ENCODE assay signal across 9 cellular contexts in the genomic region with DNA sequence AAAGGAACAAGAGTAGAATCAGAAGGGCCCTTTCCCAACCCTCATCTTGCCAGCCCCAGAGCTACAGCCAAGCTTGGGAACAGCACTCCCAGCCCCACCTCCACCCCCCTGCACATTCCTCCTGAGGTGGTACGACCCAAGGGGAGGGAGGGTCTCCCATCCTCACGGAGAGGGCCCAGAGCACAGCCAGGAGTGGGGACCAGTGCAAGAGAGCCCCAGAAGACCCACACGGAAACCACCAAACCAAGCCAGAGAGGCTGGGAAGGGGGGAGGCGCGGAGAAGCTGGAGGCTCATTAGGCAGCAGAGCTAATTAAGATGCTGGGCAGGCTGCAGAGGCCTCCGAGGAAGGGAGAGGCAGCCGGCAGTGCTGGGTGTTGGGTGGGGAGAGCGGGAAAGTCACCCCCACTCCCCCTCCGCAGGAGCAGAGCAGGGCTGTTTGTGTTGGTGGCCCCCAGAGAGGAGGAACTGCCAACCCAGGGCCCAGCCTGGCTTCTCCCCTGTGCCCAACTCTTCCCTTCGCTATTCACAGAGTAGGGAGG. TPM values are rescaled to one million over a fixed set of nuclear protein-coding genes. Genes with fewer than 3 reads are reported as not detected.
DNase-seq lines count a peak whose midpoint lies in the region; ATAC-seq and TF ChIP-seq lines count a peak whose summit lies in the region.
"Had no signal": no experiment of that assay in that cellular context is flagged by ENCODE, and none has a peak within 500 bp of the region (broad histone marks: within the 10 kb centered on the region; RNA-seq: fewer than 3 reads in every experiment).

No MANE protein-coding gene starts in this region.

- no peak overlapping the region for H3K4me3 ChIP-seq in left ventricle myocardium inferior
- peak overlapping the region; percentile 85 for H3K4me3 ChIP-seq in upper lobe of right lung

- H3K27me3 Mint-ChIP-seq in central memory CD8-positive, alpha-beta T cell = no peaks in the 10 kb centered on the region

- no peak for TF ChIP-seq CTCF in left ventricle myocardium inferior (IDR thresholded peaks at IDR 0.05; ENCODE audit: borderline replicate concordance)
- TF ChIP-seq CTCF in upper lobe of right lung (IDR thresholded peaks at IDR 0.05) = no peak

- H3K4me1 ChIP-seq in left ventricle myocardium inferior (peaks cover 42% of the 10 kb centered on the region), upper lobe of right lung (peaks cover 34% of the 10 kb centered on the region)

- H3K27ac ChIP-seq in left ventricle myocardium inferior (replicated peaks) (peak overlapping the region; percentile 11), upper lobe of right lung (peak overlapping the region; percentile 75)

- ATAC-seq in Right ventricle myocardium superior (ENCODE audit: poor library complexity) (no peak), upper lobe of right lung (no peak)
- no peak for ATAC-seq in central memory CD8-positive, alpha-beta T cell (replicated peaks; ENCODE audit: extremely low read depth, poor library complexity, severe bottlenecking)

- H3K9me3 ChIP-seq in left ventricle myocardium inferior (replicated peaks) (no peaks in the 10 kb centered on the region), upper lobe of right lung (no peaks in the 10 kb centered on the region)

- H3K36me3 Mint-ChIP-seq in central memory CD8-positive, alpha-beta T cell (ENCODE audit: insufficient read depth) = peaks cover 11% of the 10 kb centered on the region

- intact Hi-C loops in left ventricle myocardium inferior (cut with micrococcal nuclease) (no loop called here), Right ventricle myocardium superior (cut with DNase I) (no loop called here), upper lobe of right lung (cut with DNase I) (no loop called here)

- H3K4me3 Mint-ChIP-seq in central memory CD8-positive, alpha-beta T cell = peak overlapping the region; percentile 95

- H3K27me3 ChIP-seq in left ventricle myocardium inferior (ENCODE audit: low read depth) (no peaks in the 10 kb centered on the region), upper lobe of right lung (no peaks in the 10 kb centered on the region)

- H3K36me3 ChIP-seq in left ventricle myocardium inferior (peaks cover 6% of the 10 kb centered on the region), upper lobe of right lung (peaks cover 35% of the 10 kb centered on the region)

- H3K4me1 Mint-ChIP-seq in central memory CD8-positive, alpha-beta T cell = peaks cover 30% of the 10 kb centered on the region

- DNase-seq in left ventricle myocardium inferior (no peak), Right ventricle myocardium superior (no peak), midbrain (lab: John Stamatoyannopoulos, UW) (peak; percentile 39), upper lobe of right lung (no peak), NCI-H510A (lab: John Stamatoyannopoulos, UW) (no peak), T-helper 9 cell (no peak)
- no peak for DNase-seq in central memory CD8-positive, alpha-beta T cell (ENCODE audit: low spot score in 2 of 2)
- DNase-seq in activated T-cell treated with anti-CD3 and anti-CD28 coated beads, Interleukin-2, amount 50 U/mL, for 1 hour = no peak
- DNase-seq: SIG-M5 had no signal

- H3K27ac Mint-ChIP-seq in central memory CD8-positive, alpha-beta T cell (ENCODE audit: low read depth) = peak overlapping the region; percentile 81

- H3K9me3 Mint-ChIP-seq in central memory CD8-positive, alpha-beta T cell = no peaks in the 10 kb centered on the region

RNA-seq across cellular contexts. Expression of a gene that starts 2.4 kb away (rescaled TPM):
- total RNA-seq in left ventricle myocardium inferior = 3.7 TPM
- total RNA-seq in Right ventricle myocardium superior = 4.6 TPM
- 27.5 TPM for total RNA-seq in upper lobe of right lung

RNA-seq across cellular contexts. Expression of a gene that starts 5.0 kb away (rescaled TPM):
- total RNA-seq in left ventricle myocardium inferior (944 TPM), Right ventricle myocardium superior (934 TPM), upper lobe of right lung (1,449 TPM)

RNA-seq across cellular contexts. Expression of a gene that starts 29.1 kb away (rescaled TPM):
- total RNA-seq in left ventricle myocardium inferior = not detected
- not detected for total RNA-seq in Right ventricle myocardium superior
- not detected for total RNA-seq in upper lobe of right lung

RNA-seq across cellular contexts. Expression of a gene that starts 30.7 kb away (rescaled TPM):
- 0.36 TPM for total RNA-seq in left ventricle myocardium inferior
- total RNA-seq in Right ventricle myocardium superior = 1.4 TPM
- total RNA-seq in upper lobe of right lung = 0.46 TPM

RNA-seq across cellular contexts. Expression of a gene that starts 43.6 kb away (rescaled TPM):
- 12.2 TPM for total RNA-seq in left ventricle myocardium inferior
- total RNA-seq in Right ventricle myocardium superior = 14.1 TPM
- total RNA-seq in upper lobe of right lung = 14.4 TPM
